ENCODE assay signal across 11 cellular contexts in the genomic region with DNA sequence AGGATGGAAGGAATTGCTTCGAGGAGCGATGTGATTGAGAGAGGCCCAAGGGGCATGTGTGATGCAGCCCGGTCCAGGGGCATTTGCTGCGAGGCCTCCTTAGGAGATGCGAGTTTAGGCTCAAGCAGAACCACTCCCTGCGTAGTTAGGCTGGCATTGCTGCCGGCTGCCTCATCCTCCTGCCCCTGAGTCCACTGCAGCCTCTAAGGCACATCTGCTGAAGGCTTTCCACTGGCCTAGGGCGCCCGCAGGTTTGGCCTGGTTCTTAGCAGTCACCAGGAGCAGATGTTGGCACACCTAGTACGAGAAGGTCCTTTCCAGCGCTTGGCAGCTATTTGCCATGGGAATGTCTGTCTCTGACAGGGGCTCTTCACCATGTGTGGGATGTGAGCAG. TPM values are rescaled to one million over a fixed set of nuclear protein-coding genes. Genes with fewer than 3 reads are reported as not detected.
DNase-seq lines count a peak whose midpoint lies in the region; ATAC-seq and TF ChIP-seq lines count a peak whose summit lies in the region.
"Had no signal": no experiment of that assay in that cellular context is flagged by ENCODE, and none has a peak within 500 bp of the region (broad histone marks: within the 10 kb centered on the region; RNA-seq: fewer than 3 reads in every experiment).

No MANE protein-coding gene starts in this region.

- no peak overlapping the region for H3K9ac ChIP-seq in KMS-11
- H3K9ac ChIP-seq: GM23248 had no signal

- H3K27ac Mint-ChIP-seq in CD8-positive, alpha-beta T cell: peak overlapping the region; percentile 78
- peak overlapping the region; percentile 81 for H3K27ac Mint-ChIP-seq in activated naive CD8-positive, alpha-beta T cell treated with anti-CD3 and anti-CD28 coated beads, Interleukin-2, amount 50 U/mL, for 24 hours
- H3K27ac Mint-ChIP-seq: progenitor cell of endocrine pancreas had no signal

- ATAC-seq in CD8-positive, alpha-beta T cell: no peak
- ATAC-seq in activated naive CD8-positive, alpha-beta T cell treated with anti-CD3 and anti-CD28 coated beads, Interleukin-2, amount 50 U/mL, for 24 hours: no peak
- ATAC-seq in GM19397 (IDR thresholded peaks at IDR 0.05; ENCODE audit: unreplicated experiment): no peak

- H3K27ac ChIP-seq in CD8-positive, alpha-beta T cell (ENCODE audit: low read depth, low read length): peak overlapping the region; percentile 24
- H3K27ac ChIP-seq in KMS-11: no peak overlapping the region
- H3K27ac ChIP-seq: GM23248, RWPE1 had no signal

- POLR2A ChIA-PET in CD8-positive, alpha-beta T cell (lab: Charles Lee): interaction anchor here (1.0 to 8.7 kb wide), 3 partner anchors 20 to 187 kb away, joined by 3 to 89 read pairs (median 5); a partner anchor contains a TSS

- peak overlapping the region; percentile 57 for H3K4me3 Mint-ChIP-seq in CD8-positive, alpha-beta T cell
- H3K4me3 Mint-ChIP-seq in activated naive CD8-positive, alpha-beta T cell treated with anti-CD3 and anti-CD28 coated beads, Interleukin-2, amount 50 U/mL, for 24 hours: peak overlapping the region; percentile 62

- intact Hi-C loops in CD8-positive, alpha-beta T cell (cut with DNase I, micrococcal nuclease): loop anchor here (1.0 to 5.0 kb wide), 3 partner anchors 19 to 186 kb away; a partner anchor contains a TSS
- intact Hi-C loops in posterior vena cava (cut with DNase I): no loop called here

- CTCF ChIA-PET in CD8-positive, alpha-beta T cell (lab: Charles Lee): interaction anchor here (1.4 to 6.1 kb wide), 4 partner anchors 20 to 170 kb away, joined by 4 to 38 read pairs (median 14); a partner anchor contains a TSS

- H3K36me3 ChIP-seq in CD8-positive, alpha-beta T cell (ENCODE audit: insufficient read depth, low read length): peaks cover 17% of the 10 kb centered on the region
- H3K36me3 ChIP-seq in KMS-11 (ENCODE audit: insufficient read depth): no peaks in the 10 kb centered on the region; the same call in 1 of the 2 replicates

- H3K27me3 Mint-ChIP-seq in CD8-positive, alpha-beta T cell (ENCODE audit: low read depth): no peaks in the 10 kb centered on the region
- H3K27me3 Mint-ChIP-seq in activated naive CD8-positive, alpha-beta T cell treated with anti-CD3 and anti-CD28 coated beads, Interleukin-2, amount 50 U/mL, for 24 hours: no peaks in the 10 kb centered on the region

- H3K79me2 ChIP-seq in KMS-11 (ENCODE audit: insufficient read depth, low read depth): 0 out of 2 replicates have a peak, but pooled peaks cover 7% of the 10 kb centered on the region

- no peaks in the 10 kb centered on the region for H4K20me1 ChIP-seq in KMS-11 (ENCODE audit: insufficient read depth)

- DNase-seq in CD8-positive, alpha-beta T cell: no peak
- no peak for DNase-seq in activated naive CD8-positive, alpha-beta T cell treated with anti-CD3 and anti-CD28 coated beads, Interleukin-2, amount 50 U/mL, for 24 hours
- DNase-seq in posterior vena cava (ENCODE audit: low spot score) (peak; percentile 61), NCI-H526 (lab: John Stamatoyannopoulos, UW) (no peak), DMS153 treated with DMSO at 0.1 percent for 48 hours (lab: John Stamatoyannopoulos, UW; ENCODE audit: unreplicated experiment) (no peak)
- DNase-seq: GM23248, NCI-H446 had no signal

- H3K4me2 ChIP-seq in KMS-11: 0 out of 2 replicates have a peak overlapping the region, but pooled peaks have one; percentile 94

- no peak overlapping the region for H3K4me3 ChIP-seq in CD8-positive, alpha-beta T cell (ENCODE audit: low read depth, low read length)
- no peak overlapping the region for H3K4me3 ChIP-seq in KMS-11 (IDR thresholded peaks at IDR 0.05; ENCODE audit: insufficient read depth, low read depth, low read length)
- H3K4me3 ChIP-seq: GM23248 had no signal

- peaks cover 49% of the 10 kb centered on the region for H3K36me3 Mint-ChIP-seq in CD8-positive, alpha-beta T cell
- H3K36me3 Mint-ChIP-seq in activated naive CD8-positive, alpha-beta T cell treated with anti-CD3 and anti-CD28 coated beads, Interleukin-2, amount 50 U/mL, for 24 hours (ENCODE audit: low read depth): peaks cover 40% of the 10 kb centered on the region

- H3K9me3 ChIP-seq in CD8-positive, alpha-beta T cell (ENCODE audit: low read length): no peaks in the 10 kb centered on the region

- H3K27me3 ChIP-seq in CD8-positive, alpha-beta T cell (ENCODE audit: insufficient read depth, low read length): no peaks in the 10 kb centered on the region
- no peaks in the 10 kb centered on the region for H3K27me3 ChIP-seq in KMS-11 (ENCODE audit: insufficient read depth, low read depth)

- H3K4me1 ChIP-seq in CD8-positive, alpha-beta T cell (ENCODE audit: insufficient read depth, low read length): peaks cover 95% of the 10 kb centered on the region
- H3K4me1 ChIP-seq in KMS-11 (ENCODE audit: low read depth, poor library complexity, severe bottlenecking): peaks cover 64% of the 10 kb centered on the region

- no peaks in the 10 kb centered on the region for H3K9me3 Mint-ChIP-seq in CD8-positive, alpha-beta T cell
- no peaks in the 10 kb centered on the region for H3K9me3 Mint-ChIP-seq in activated naive CD8-positive, alpha-beta T cell treated with anti-CD3 and anti-CD28 coated beads, Interleukin-2, amount 50 U/mL, for 24 hours

- TF ChIP-seq CTCF in CD8-positive, alpha-beta T cell (IDR thresholded peaks at IDR 0.05): no peak
- no peak for TF ChIP-seq CTCF in KMS-11 (conservative IDR thresholded peaks at IDR 0.05; ENCODE audit: low read depth, low read length)

- peaks cover 78% of the 10 kb centered on the region for H3K4me1 Mint-ChIP-seq in CD8-positive, alpha-beta T cell (ENCODE audit: low read depth)
- peaks cover 82% of the 10 kb centered on the region for H3K4me1 Mint-ChIP-seq in activated naive CD8-positive, alpha-beta T cell treated with anti-CD3 and anti-CD28 coated beads, Interleukin-2, amount 50 U/mL, for 24 hours

- H2AFZ ChIP-seq in KMS-11 (ENCODE audit: low read depth): no peak overlapping the region
- H2AFZ ChIP-seq: GM23248 had no signal

RNA-seq across cellular contexts. Expression of a gene that starts 20.7 kb away (rescaled TPM):
- total RNA-seq in CD8-positive, alpha-beta T cell: 100 to 1,000 TPM; 105 to 121 TPM
- total RNA-seq in posterior vena cava: 10 to 100 TPM; 14.0 to 19.9 TPM
- total RNA-seq: GM23248 had no signal

RNA-seq across cellular contexts. Expression of a gene that starts 48.4 kb away (rescaled TPM):
- not detected for total RNA-seq in CD8-positive, alpha-beta T cell
- not detected for total RNA-seq in posterior vena cava
- total RNA-seq: GM23248, progenitor cell of endocrine pancreas had no signal

Comparison
In these comparisons a context has a peak if more than half of its experiments do, and no peak if none do; other contexts are left out.
1. RNA of a gene that starts 20.7 kb away (total RNA-seq): 105 to 121 TPM in CD8-positive, alpha-beta T cell; 14.0 to 19.9 TPM in posterior vena cava; every median in the first group is over 4 times any median in the second.
2. intact Hi-C loops: an anchor here in CD8-positive, alpha-beta T cell (1.0 to 5.0 kb wide); none called in posterior vena cava.